12 cellular contexts compared by ENCODE assay signal in genomic region chr12:2651061-2651965, GRCh38.
"Had no signal": no experiment of that assay in that cellular context is flagged by ENCODE, and none has a peak within 500 bp of the region (broad histone marks: within the 10 kb centered on the region; RNA-seq: fewer than 3 reads in every experiment).

No MANE protein-coding gene starts in this region.

- H3K4me3 ChIP-seq: prostate gland, stomach, thoracic aorta had no signal

- H3K27ac Mint-ChIP-seq: activated naive CD4-positive, alpha-beta T cell treated with anti-CD3 and anti-CD28 coated beads for 36 hours; activated naive CD8-positive, alpha-beta T cell treated with anti-CD3 and anti-CD28 coated beads, Interleukin-2, amount 50 U/mL, for 24 hours; activated T-helper 2 cell treated with anti-CD3 and anti-CD28 coated beads, Interferon-gamma antibody, Interleukin-2, Interleukin-4, amounts not matched to agents 10 μg/mL and 5 μg/mL and 100 μg/mL, durations not matched to agents 14 hours and 24 hours and 36 hours; nephron progenitor cell; T-helper 2 cell treated with Interferon-gamma antibody and Interleukin-4, amounts not matched to agents 5 μg/mL and 100 μg/mL, for 36 hours had no signal

- H3K27ac ChIP-seq: prostate gland, stomach, thoracic aorta had no signal

- H3K9me3 ChIP-seq: prostate gland, stomach, thoracic aorta had no signal

- H3K4me3 Mint-ChIP-seq: activated naive CD4-positive, alpha-beta T cell treated with anti-CD3 and anti-CD28 coated beads for 36 hours; activated naive CD8-positive, alpha-beta T cell treated with anti-CD3 and anti-CD28 coated beads, Interleukin-2, amount 50 U/mL, for 24 hours; nephron progenitor cell; T-helper 2 cell treated with Interferon-gamma antibody and Interleukin-4, amounts not matched to agents 5 μg/mL and 100 μg/mL, for 36 hours had no signal

- ATAC-seq: activated naive CD8-positive, alpha-beta T cell treated with anti-CD3 and anti-CD28 coated beads, Interleukin-2, amount 50 U/mL, for 24 hours; sciatic nerve had no signal

- DNase-seq: activated CD4-positive, CD25-positive, alpha-beta regulatory T cell; activated naive CD4-positive, alpha-beta T cell treated with anti-CD3 and anti-CD28 coated beads for 36 hours; activated naive CD8-positive, alpha-beta T cell treated with anti-CD3 and anti-CD28 coated beads, Interleukin-2, amount 50 U/mL, for 24 hours; nephron progenitor cell; stimulated activated CD4-positive, alpha-beta T cell treated with anti-CD3 and anti-CD28 coated beads, Interleukin-1b, Interleukin-23, amount 100 ng/mL, for 48 hours; stomach; SW 1271 had no signal

- H3K4me1 ChIP-seq: prostate gland had no signal

- H3K4me1 Mint-ChIP-seq: activated naive CD8-positive, alpha-beta T cell treated with anti-CD3 and anti-CD28 coated beads, Interleukin-2, amount 50 U/mL, for 24 hours had no signal

- H3K36me3 ChIP-seq: prostate gland had no signal

- H3K9me3 Mint-ChIP-seq: activated naive CD4-positive, alpha-beta T cell treated with anti-CD3 and anti-CD28 coated beads for 36 hours; activated naive CD8-positive, alpha-beta T cell treated with anti-CD3 and anti-CD28 coated beads, Interleukin-2, amount 50 U/mL, for 24 hours; activated T-helper 2 cell treated with anti-CD3 and anti-CD28 coated beads, Interferon-gamma antibody, Interleukin-2, Interleukin-4, amounts not matched to agents 10 μg/mL and 5 μg/mL and 100 μg/mL, durations not matched to agents 14 hours and 24 hours and 36 hours; T-helper 2 cell treated with Interferon-gamma antibody and Interleukin-4, amounts not matched to agents 5 μg/mL and 100 μg/mL, for 36 hours had no signal
